Comparison of ENCODE assay signal across 1 cellular context in the genomic region with DNA sequence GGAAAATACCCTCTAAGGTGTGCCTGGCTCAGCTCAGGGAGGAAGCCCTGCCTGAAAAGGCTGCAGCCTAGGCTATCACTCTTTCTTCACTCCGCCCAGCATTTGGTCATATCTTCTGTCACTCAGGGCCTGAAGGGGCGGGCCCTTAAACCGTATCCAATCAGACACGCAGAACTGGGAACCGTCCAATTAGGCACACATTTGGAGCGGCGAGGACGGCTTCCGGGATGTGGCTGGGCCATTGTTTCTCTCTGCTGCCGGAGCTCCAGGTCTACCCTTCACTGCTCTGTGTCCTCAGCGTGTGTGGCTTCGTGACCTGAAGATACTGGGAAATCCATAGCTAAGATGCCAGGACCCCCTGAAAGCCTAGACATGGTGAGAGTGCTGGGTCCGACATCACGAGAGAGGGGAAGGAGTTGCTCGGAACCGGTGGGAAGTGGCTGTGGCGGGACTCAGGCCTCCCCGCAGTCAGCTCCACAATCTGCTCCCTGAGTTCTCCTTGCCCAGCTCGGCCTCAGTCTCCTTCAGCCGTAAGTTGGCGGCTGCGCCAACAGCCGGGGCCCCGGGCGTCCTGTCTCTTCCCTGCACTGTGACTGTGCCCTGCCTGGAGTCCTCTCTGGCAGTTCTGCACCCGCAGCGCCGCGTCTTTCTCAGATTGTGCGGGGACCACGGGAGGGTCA.
TF ChIP-seq lines count a peak whose summit lies in the region.

TSS of gene ZNF493 (plus strand) at position 241 of the 680 bp plus-strand sequence. CDS start at position 346, 105 bp downstream.

TF ChIP-seq in HepG2, 621 proteins besides CTCF, POLR2A, EP300 and RAD21 (continued from another document and continues in another):
- TF ChIP-seq HOXA9 (CRISPR knock-in tag; IDR thresholded peaks at IDR 0.05; ENCODE audit: borderline replicate concordance): no peak
- TF ChIP-seq NONO (IDR thresholded peaks at IDR 0.05): no peak
- no peak for TF ChIP-seq NONO (CRISPR knock-in tag; conservative IDR thresholded peaks at IDR 0.05)
- no peak for TF ChIP-seq SUZ12 (IDR thresholded peaks at IDR 0.05; ENCODE audit: low read depth, low read length)
- 0 out of 2 replicates have a peak, but pooled peaks have one; percentile 37 for TF ChIP-seq ZNF788 (CRISPR knock-in tag; IDR thresholded peaks at IDR 0.05; ENCODE audit: borderline replicate concordance)
- TF ChIP-seq GFI1 (CRISPR knock-in tag; IDR thresholded peaks at IDR 0.05; ENCODE audit: borderline replicate concordance): no peak
- TF ChIP-seq ATF7-NPFF (CRISPR knock-in tag; IDR thresholded peaks at IDR 0.05; ENCODE audit: low read depth): no peak
- TF ChIP-seq ZNF225 (CRISPR knock-in tag; IDR thresholded peaks at IDR 0.05): no peak
- no peak for TF ChIP-seq SP140L (CRISPR knock-in tag; IDR thresholded peaks at IDR 0.05; ENCODE audit: borderline replicate concordance)
- TF ChIP-seq ZNF563 (CRISPR knock-in tag; IDR thresholded peaks at IDR 0.05): 0 out of 2 replicates have a peak, but pooled peaks have one; percentile 62
- TF ChIP-seq, protein P1, sequence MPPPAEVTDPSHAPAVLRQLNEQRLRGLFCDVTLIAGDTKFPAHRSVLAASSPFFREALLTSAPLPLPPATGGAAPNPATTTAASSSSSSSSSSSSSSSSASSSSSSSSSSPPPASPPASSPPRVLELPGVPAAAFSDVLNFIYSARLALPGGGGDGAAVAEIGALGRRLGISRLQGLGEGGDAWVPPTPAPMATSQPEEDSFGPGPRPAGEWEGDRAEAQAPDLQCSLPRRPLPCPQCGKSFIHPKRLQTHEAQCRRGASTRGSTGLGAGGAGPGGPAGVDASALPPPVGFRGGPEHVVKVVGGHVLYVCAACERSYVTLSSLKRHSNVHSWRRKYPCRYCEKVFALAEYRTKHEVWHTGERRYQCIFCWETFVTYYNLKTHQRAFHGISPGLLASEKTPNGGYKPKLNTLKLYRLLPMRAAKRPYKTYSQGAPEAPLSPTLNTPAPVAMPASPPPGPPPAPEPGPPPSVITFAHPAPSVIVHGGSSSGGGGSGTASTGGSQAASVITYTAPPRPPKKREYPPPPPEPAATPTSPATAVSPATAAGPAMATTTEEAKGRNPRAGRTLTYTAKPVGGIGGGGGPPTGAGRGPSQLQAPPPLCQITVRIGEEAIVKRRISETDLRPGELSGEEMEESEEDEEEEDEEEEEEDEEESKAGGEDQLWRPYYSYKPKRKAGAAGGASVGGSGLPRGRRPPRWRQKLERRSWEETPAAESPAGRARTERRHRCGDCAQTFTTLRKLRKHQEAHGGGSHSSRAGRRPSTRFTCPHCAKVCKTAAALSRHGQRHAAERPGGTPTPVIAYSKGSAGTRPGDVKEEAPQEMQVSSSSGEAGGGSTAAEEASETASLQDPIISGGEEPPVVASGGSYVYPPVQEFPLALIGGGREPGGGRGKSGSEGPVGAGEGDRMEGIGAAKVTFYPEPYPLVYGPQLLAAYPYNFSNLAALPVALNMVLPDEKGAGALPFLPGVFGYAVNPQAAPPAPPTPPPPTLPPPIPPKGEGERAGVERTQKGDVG (CRISPR knock-in tag; IDR thresholded peaks at IDR 0.05; ENCODE audit: borderline replicate concordance): no peak
- TF ChIP-seq ZMAT5 (CRISPR knock-in tag; IDR thresholded peaks at IDR 0.05; ENCODE audit: borderline replicate concordance, low read depth): no peak
- TF ChIP-seq ZNF160 (CRISPR knock-in tag; IDR thresholded peaks at IDR 0.05): no peak
- peak; percentile 42; the same call in 1 of the 2 replicates for TF ChIP-seq NFKB2 (CRISPR knock-in tag; IDR thresholded peaks at IDR 0.05; ENCODE audit: borderline replicate concordance)
- no peak for TF ChIP-seq ZNF17 (CRISPR knock-in tag; IDR thresholded peaks at IDR 0.05)
- no peak for TF ChIP-seq HNF4A (CRISPR knock-in tag; IDR thresholded peaks at IDR 0.05)
- TF ChIP-seq MTA1 (CRISPR knock-in tag; IDR thresholded peaks at IDR 0.05; ENCODE audit: borderline replicate concordance): no peak
- TF ChIP-seq KMT2B (CRISPR knock-in tag; IDR thresholded peaks at IDR 0.05): peak; percentile 89
- no peak for TF ChIP-seq EEA1 (CRISPR knock-in tag; IDR thresholded peaks at IDR 0.05; ENCODE audit: borderline replicate concordance)
- no peak for TF ChIP-seq ZNF296 (CRISPR knock-in tag; conservative IDR thresholded peaks at IDR 0.05)
- TF ChIP-seq, protein P2, sequence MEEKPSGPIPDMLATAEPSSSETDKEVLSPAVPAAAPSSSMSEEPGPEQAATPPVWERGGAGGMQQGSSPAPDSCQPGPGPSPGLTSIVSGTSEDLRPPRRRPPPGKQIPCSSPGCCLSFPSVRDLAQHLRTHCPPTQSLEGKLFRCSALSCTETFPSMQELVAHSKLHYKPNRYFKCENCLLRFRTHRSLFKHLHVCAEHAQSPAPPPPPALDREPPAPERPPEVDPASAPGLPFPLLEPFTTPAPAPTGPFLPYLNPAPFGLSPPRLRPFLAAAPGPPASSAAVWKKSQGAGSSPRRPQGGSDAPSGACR (CRISPR knock-in tag; IDR thresholded peaks at IDR 0.05): no peak
- TF ChIP-seq RXRA (CRISPR knock-in tag; IDR thresholded peaks at IDR 0.05): no peak
- TF ChIP-seq ZNF350 (CRISPR knock-in tag; IDR thresholded peaks at IDR 0.05; ENCODE audit: borderline replicate concordance, low read depth): peak; percentile 19; the same call in 1 of the 2 replicates
- TF ChIP-seq EED (CRISPR knock-in tag; IDR thresholded peaks at IDR 0.05): no peak
- TF ChIP-seq SOX5 (CRISPR knock-in tag; IDR thresholded peaks at IDR 0.05; ENCODE audit: borderline replicate concordance): no peak
- TF ChIP-seq POLR2AphosphoS2 (IDR thresholded peaks at IDR 0.05; ENCODE audit: low read depth, low read length): no peak
- TF ChIP-seq DNMT1 (CRISPR knock-in tag; IDR thresholded peaks at IDR 0.05): no peak
- TF ChIP-seq ZNF12 (CRISPR knock-in tag; IDR thresholded peaks at IDR 0.05): no peak
- no peak for TF ChIP-seq XBP1 (CRISPR knock-in tag; IDR thresholded peaks at IDR 0.05)
- no peak for TF ChIP-seq HOXD1 (CRISPR knock-in tag; IDR thresholded peaks at IDR 0.05)
- TF ChIP-seq ZNF33B (CRISPR knock-in tag; IDR thresholded peaks at IDR 0.05): no peak
- TF ChIP-seq SNAI1 (CRISPR knock-in tag; IDR thresholded peaks at IDR 0.05; ENCODE audit: borderline replicate concordance): no peak
- no peak for TF ChIP-seq ZNF724P (CRISPR knock-in tag; IDR thresholded peaks at IDR 0.05; ENCODE audit: borderline replicate concordance)
- peak; percentile 6 for TF ChIP-seq YY1 (IDR thresholded peaks at IDR 0.05; ENCODE audit: insufficient read depth, insufficient replicate concordance, low read depth, low read length)
- TF ChIP-seq, protein P3, sequence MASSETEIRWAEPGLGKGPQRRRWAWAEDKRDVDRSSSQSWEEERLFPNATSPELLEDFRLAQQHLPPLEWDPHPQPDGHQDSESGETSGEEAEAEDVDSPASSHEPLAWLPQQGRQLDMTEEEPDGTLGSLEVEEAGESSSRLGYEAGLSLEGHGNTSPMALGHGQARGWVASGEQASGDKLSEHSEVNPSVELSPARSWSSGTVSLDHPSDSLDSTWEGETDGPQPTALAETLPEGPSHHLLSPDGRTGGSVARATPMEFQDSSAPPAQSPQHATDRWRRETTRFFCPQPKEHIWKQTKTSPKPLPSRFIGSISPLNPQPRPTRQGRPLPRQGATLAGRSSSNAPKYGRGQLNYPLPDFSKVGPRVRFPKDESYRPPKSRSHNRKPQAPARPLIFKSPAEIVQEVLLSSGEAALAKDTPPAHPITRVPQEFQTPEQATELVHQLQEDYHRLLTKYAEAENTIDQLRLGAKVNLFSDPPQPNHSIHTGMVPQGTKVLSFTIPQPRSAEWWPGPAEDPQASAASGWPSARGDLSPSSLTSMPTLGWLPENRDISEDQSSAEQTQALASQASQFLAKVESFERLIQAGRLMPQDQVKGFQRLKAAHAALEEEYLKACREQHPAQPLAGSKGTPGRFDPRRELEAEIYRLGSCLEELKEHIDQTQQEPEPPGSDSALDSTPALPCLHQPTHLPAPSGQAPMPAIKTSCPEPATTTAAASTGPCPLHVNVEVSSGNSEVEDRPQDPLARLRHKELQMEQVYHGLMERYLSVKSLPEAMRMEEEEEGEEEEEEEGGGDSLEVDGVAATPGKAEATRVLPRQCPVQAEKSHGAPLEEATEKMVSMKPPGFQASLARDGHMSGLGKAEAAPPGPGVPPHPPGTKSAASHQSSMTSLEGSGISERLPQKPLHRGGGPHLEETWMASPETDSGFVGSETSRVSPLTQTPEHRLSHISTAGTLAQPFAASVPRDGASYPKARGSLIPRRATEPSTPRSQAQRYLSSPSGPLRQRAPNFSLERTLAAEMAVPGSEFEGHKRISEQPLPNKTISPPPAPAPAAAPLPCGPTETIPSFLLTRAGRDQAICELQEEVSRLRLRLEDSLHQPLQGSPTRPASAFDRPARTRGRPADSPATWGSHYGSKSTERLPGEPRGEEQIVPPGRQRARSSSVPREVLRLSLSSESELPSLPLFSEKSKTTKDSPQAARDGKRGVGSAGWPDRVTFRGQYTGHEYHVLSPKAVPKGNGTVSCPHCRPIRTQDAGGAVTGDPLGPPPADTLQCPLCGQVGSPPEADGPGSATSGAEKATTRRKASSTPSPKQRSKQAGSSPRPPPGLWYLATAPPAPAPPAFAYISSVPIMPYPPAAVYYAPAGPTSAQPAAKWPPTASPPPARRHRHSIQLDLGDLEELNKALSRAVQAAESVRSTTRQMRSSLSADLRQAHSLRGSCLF (CRISPR knock-in tag; IDR thresholded peaks at IDR 0.05; ENCODE audit: borderline replicate concordance): no peak
- no peak for TF ChIP-seq MAFF (IDR thresholded peaks at IDR 0.05; ENCODE audit: low read depth, low read length)
- no peak for TF ChIP-seq ZNF253 (CRISPR knock-in tag; IDR thresholded peaks at IDR 0.05; ENCODE audit: borderline replicate concordance)
- no peak for TF ChIP-seq TOPORS (CRISPR knock-in tag; IDR thresholded peaks at IDR 0.05)
- TF ChIP-seq ELF4 (CRISPR knock-in tag; IDR thresholded peaks at IDR 0.05; ENCODE audit: borderline replicate concordance): peak; percentile 23; the same call in 1 of the 2 replicates
- no peak for TF ChIP-seq NFKBIZ (CRISPR knock-in tag; IDR thresholded peaks at IDR 0.05)
- no peak for TF ChIP-seq ZBTB42 (CRISPR knock-in tag; IDR thresholded peaks at IDR 0.05)
- TF ChIP-seq REPIN1 (CRISPR knock-in tag; IDR thresholded peaks at IDR 0.05; ENCODE audit: borderline replicate concordance, low read depth): no peak
- no peak for TF ChIP-seq SMARCC2 (IDR thresholded peaks at IDR 0.05)
- TF ChIP-seq MYC (CRISPR knock-in tag; IDR thresholded peaks at IDR 0.05; ENCODE audit: borderline replicate concordance): no peak
- TF ChIP-seq ZNF747 (CRISPR knock-in tag; IDR thresholded peaks at IDR 0.05; ENCODE audit: borderline replicate concordance): no peak
- TF ChIP-seq ZNF430 (CRISPR knock-in tag; IDR thresholded peaks at IDR 0.05): peak; percentile 44; the same call in 1 of the 2 replicates
- TF ChIP-seq MIER2 (CRISPR knock-in tag; IDR thresholded peaks at IDR 0.05): no peak
- TF ChIP-seq SETDB1 (CRISPR knock-in tag; IDR thresholded peaks at IDR 0.05; ENCODE audit: borderline replicate concordance): no peak
- TF ChIP-seq ARHGAP35 (CRISPR knock-in tag; IDR thresholded peaks at IDR 0.05; ENCODE audit: borderline replicate concordance): 0 out of 2 replicates have a peak, but pooled peaks have one; percentile 37
- TF ChIP-seq ZNF3 (CRISPR knock-in tag; IDR thresholded peaks at IDR 0.05): no peak
- TF ChIP-seq U2AF1 (optimal IDR thresholded peaks at IDR 0.05; ENCODE audit: low read depth, low read length): no peak
- peak; percentile 83 for TF ChIP-seq SAP130 (CRISPR knock-in tag; IDR thresholded peaks at IDR 0.05; ENCODE audit: low read depth)
- TF ChIP-seq, protein P4, sequence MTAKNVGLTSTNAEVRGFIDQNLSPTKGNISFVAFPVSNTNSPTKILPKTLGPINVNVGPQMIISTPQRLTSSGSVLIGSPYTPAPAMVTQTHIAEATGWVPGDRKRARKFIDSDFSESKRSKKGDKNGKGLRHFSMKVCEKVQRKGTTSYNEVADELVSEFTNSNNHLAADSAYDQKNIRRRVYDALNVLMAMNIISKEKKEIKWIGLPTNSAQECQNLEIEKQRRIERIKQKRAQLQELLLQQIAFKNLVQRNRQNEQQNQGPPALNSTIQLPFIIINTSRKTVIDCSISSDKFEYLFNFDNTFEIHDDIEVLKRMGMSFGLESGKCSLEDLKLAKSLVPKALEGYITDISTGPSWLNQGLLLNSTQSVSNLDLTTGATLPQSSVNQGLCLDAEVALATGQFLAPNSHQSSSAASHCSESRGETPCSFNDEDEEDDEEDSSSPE (CRISPR knock-in tag; IDR thresholded peaks at IDR 0.05): no peak
- no peak for TF ChIP-seq ZFP37 (CRISPR knock-in tag; IDR thresholded peaks at IDR 0.05; ENCODE audit: borderline replicate concordance)
- peak; percentile 36 for TF ChIP-seq HNRNPLL (IDR thresholded peaks at IDR 0.05; ENCODE audit: low read depth, low read length, poor library complexity, severe bottlenecking)
- TF ChIP-seq ARNTL (CRISPR knock-in tag; IDR thresholded peaks at IDR 0.05): no peak; the same call in 1 of the 2 replicates
- TF ChIP-seq SMYD3 (CRISPR knock-in tag; IDR thresholded peaks at IDR 0.05): no peak
- TF ChIP-seq ZNF883 (CRISPR knock-in tag; IDR thresholded peaks at IDR 0.05; ENCODE audit: not compliant biosample characterization): peak; percentile 44
- no peak for TF ChIP-seq ZNF468 (CRISPR knock-in tag; IDR thresholded peaks at IDR 0.05)
